ENCODE assay signal across 19 cellular contexts in the genomic region with DNA sequence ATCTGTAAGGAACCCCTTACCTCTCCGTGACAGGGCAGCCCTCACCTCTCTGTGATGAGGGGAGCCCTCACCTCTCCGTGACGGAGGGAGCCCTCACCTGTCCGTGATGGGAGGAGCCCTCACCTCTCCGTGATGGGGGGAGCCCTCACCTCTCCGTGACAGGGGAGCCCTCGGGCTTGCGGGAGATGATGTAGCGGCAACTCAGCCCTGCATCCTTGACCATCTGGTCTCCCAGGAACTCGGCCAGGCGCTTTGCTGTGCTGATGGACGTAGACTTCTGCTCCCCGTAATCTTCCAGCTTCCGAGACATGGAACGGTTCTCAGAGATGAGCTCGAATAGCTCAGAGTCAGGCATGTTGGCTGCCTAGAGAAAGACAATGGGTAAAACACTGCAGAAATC. TPM values are rescaled to one million over a fixed set of nuclear protein-coding genes. Genes with fewer than 3 reads are reported as not detected.
DNase-seq lines count a peak whose midpoint lies in the region; ATAC-seq and TF ChIP-seq lines count a peak whose summit lies in the region.
"Had no signal": no experiment of that assay in that cellular context is flagged by ENCODE, and none has a peak within 500 bp of the region (broad histone marks: within the 10 kb centered on the region; RNA-seq: fewer than 3 reads in every experiment).

No MANE protein-coding gene starts in this region.

- H2AFZ ChIP-seq in DND-41 (ENCODE audit: low read depth, low read length) (no peak overlapping the region), neuronal stem cell (ENCODE audit: low read length) (no peak overlapping the region)
- H2AFZ ChIP-seq: GM23338 had no signal

- WGBS in neuronal stem cell (ENCODE audit: extremely low coverage in 2 of 2, insufficient read length in 2 of 2, insufficient replicate concordance in 1 of 2), 2 donors, result no CpG with 5 or more reads among the region's 16 CpGs

- H3K9ac ChIP-seq in BLaER1, result peak overlapping the region; percentile 67
- H3K9ac ChIP-seq in DND-41 (ENCODE audit: low read depth, low read length), result no peak overlapping the region
- no peak overlapping the region for H3K9ac ChIP-seq in neuronal stem cell (ENCODE audit: low read depth, low read length, poor library complexity)

- H3K18ac ChIP-seq in neuronal stem cell (ENCODE audit: low read length), result no peak overlapping the region

- H3K4me3 ChIP-seq in BLaER1, result no peak overlapping the region
- H3K4me3 ChIP-seq in DND-41 (ENCODE audit: low read depth in 1 of 2, low read length in 2 of 2), result no peak overlapping the region
- H3K4me3 ChIP-seq in neuronal stem cell (ENCODE audit: low read length in 2 of 2), result peak overlapping the region in 1 of 2 donors; percentile 24
- H3K4me3 ChIP-seq: GM23338 had no signal

- H2BK15ac ChIP-seq in neuronal stem cell (ENCODE audit: low read length), result no peak overlapping the region

- H3K4ac ChIP-seq in neuronal stem cell (ENCODE audit: low read length), result no peak overlapping the region

- H4K20me1 ChIP-seq in BLaER1 (no peaks in the 10 kb centered on the region), DND-41 (ENCODE audit: insufficient read depth, low read length) (peaks cover 30% of the 10 kb centered on the region)

- peak; percentile 2 for TF ChIP-seq CTCF in DND-41 (IDR thresholded peaks at IDR 0.05; ENCODE audit: borderline replicate concordance, extremely low read depth, low read length, poor library complexity, severe bottlenecking)

- H3K79me2 ChIP-seq in DND-41 (ENCODE audit: insufficient read depth, low read length), result peaks cover 13% of the 10 kb centered on the region; the same call in 1 of the 2 replicates

- peak overlapping the region; percentile 87 for H3K27ac ChIP-seq in BLaER1
- no peak overlapping the region for H3K27ac ChIP-seq in DND-41 (ENCODE audit: low read length)
- H3K27ac ChIP-seq in neuronal stem cell (replicated peaks; ENCODE audit: low read length), result no peak overlapping the region

- H3K14ac ChIP-seq in neuronal stem cell (ENCODE audit: low read length), result no peak overlapping the region

- no peak overlapping the region for H2BK5ac ChIP-seq in neuronal stem cell (ENCODE audit: low read length)

- H3K27me3 ChIP-seq in BLaER1 (no peaks in the 10 kb centered on the region), DND-41 (ENCODE audit: insufficient read depth, low read length, poor library complexity) (no peaks in the 10 kb centered on the region), neuronal stem cell (ENCODE audit: control insufficient read depth in 3 of 3, insufficient read depth in 3 of 3, low read depth in 1 of 3, low read length in 3 of 3) (no peaks in the 10 kb centered on the region)
- H3K27me3 ChIP-seq: BE2C had no signal

- H3K9me3 ChIP-seq in BLaER1, result no peaks in the 10 kb centered on the region
- H3K9me3 ChIP-seq in DND-41 (ENCODE audit: insufficient read depth, low read length, severe bottlenecking), result no peaks in the 10 kb centered on the region
- H3K9me3 ChIP-seq in neuronal stem cell (replicated peaks in 1 of 2; ENCODE audit: control insufficient read depth in 2 of 2, insufficient read depth in 1 of 2, low read depth in 1 of 2, low read length in 2 of 2), result peaks cover 0 to 3% of the 10 kb centered on the region in 2 donors
- H3K9me3 ChIP-seq: BE2C had no signal

- no peak overlapping the region for H2BK120ac ChIP-seq in neuronal stem cell (ENCODE audit: low read depth, low read length)

- H3K23ac ChIP-seq in neuronal stem cell (ENCODE audit: low read depth, low read length, poor library complexity), result peak overlapping the region; percentile 60

- H3K4me2 ChIP-seq in BLaER1 (peak overlapping the region; percentile 92), DND-41 (ENCODE audit: insufficient read depth, low read length) (no peak overlapping the region), neuronal stem cell (ENCODE audit: insufficient read depth, low read length, poor library complexity, severe bottlenecking) (no peak overlapping the region)
- H3K4me2 ChIP-seq: GM23338 had no signal

- H2BK12ac ChIP-seq in neuronal stem cell (ENCODE audit: low read length), result no peak overlapping the region

- DNase-seq in DND-41 (no peak), cerebellum (ENCODE audit: low spot score) (peak; percentile 74), neuronal stem cell (ENCODE audit: low spot score) (no peak), COR-L47 (lab: John Stamatoyannopoulos, UW) (no peak), AG08395 (ENCODE audit: low spot score) (no peak)
- DNase-seq: BE2C; Calu3; CD4-positive, alpha-beta memory T cell; DMS79 treated with DMSO at 0.1 percent for 48 hours; EL; HCEC 1CT had no signal

- ATAC-seq in DND-41 (ENCODE audit: insufficient read depth, low read depth) (no peak), HG02588 (IDR thresholded peaks at IDR 0.05; ENCODE audit: unreplicated experiment) (no peak), HG02610 (IDR thresholded peaks at IDR 0.05; ENCODE audit: unreplicated experiment) (no peak)
- ATAC-seq: GM23338, HepG2 had no signal

- H3K79me1 ChIP-seq in neuronal stem cell (ENCODE audit: low read depth, low read length), result peaks cover under 1% of the 10 kb centered on the region

- no peak overlapping the region for H4K91ac ChIP-seq in neuronal stem cell (ENCODE audit: low read depth, low read length, poor library complexity)

- peaks cover 95% of the 10 kb centered on the region for H3K36me3 ChIP-seq in BLaER1
- H3K36me3 ChIP-seq in DND-41 (ENCODE audit: insufficient read depth, low read length), result peaks cover 100% of the 10 kb centered on the region
- H3K36me3 ChIP-seq in neuronal stem cell (replicated peaks in 1 of 2; ENCODE audit: control insufficient read depth in 2 of 2, insufficient read depth in 2 of 2, low read length in 2 of 2), result peaks cover 67 to 99% of the 10 kb centered on the region in 2 donors

- no peak overlapping the region for H4K8ac ChIP-seq in neuronal stem cell (ENCODE audit: low read depth, low read length)

- H2AK5ac ChIP-seq in neuronal stem cell (ENCODE audit: low read depth, low read length), result no peak overlapping the region

- H3K4me1 ChIP-seq in BLaER1 (peaks cover 86% of the 10 kb centered on the region), DND-41 (ENCODE audit: insufficient read depth, low read length) (peaks cover 23% of the 10 kb centered on the region), neuronal stem cell (ENCODE audit: control insufficient read depth in 2 of 2, insufficient read depth in 1 of 2, low read depth in 1 of 2, low read length in 2 of 2) (no peaks in the 10 kb centered on the region)
- H3K4me1 ChIP-seq: BE2C had no signal

RNA-seq across cellular contexts. Expression of gene POLE, which starts 28.0 kb away (rescaled TPM):
- total RNA-seq in cerebellum, result 55.0 TPM
- 34.0 TPM for polyA plus RNA-seq in neuronal stem cell (2013, experiment 1 of 2)
- polyA plus RNA-seq in neuronal stem cell (2013, experiment 2 of 2), result 33.7 TPM

RNA-seq across cellular contexts. Expression of gene PXMP2, which starts 28.2 kb away (rescaled TPM):
- total RNA-seq in cerebellum, result 14.4 TPM
- polyA plus RNA-seq in neuronal stem cell (2013, experiment 1 of 2), result 19.8 TPM
- 22.6 TPM for polyA plus RNA-seq in neuronal stem cell (2013, experiment 2 of 2)

RNA-seq across cellular contexts. Expression of gene P2RX2, which starts 40.6 kb away (rescaled TPM):
- total RNA-seq in cerebellum, result not detected
- polyA plus RNA-seq in neuronal stem cell (2013, experiment 1 of 2), result 0.14 TPM
- 0.11 TPM for polyA plus RNA-seq in neuronal stem cell (2013, experiment 2 of 2)
- total RNA-seq: A172; Calu3; CD4-positive, alpha-beta memory T cell; HepG2 had no signal
- polyA plus RNA-seq: CD14-positive monocyte; CD4-positive, alpha-beta memory T cell; HepG2; IgD-negative memory B cell had no signal

RNA-seq across cellular contexts. Expression of gene LRCOL1, which starts 48.8 kb away (rescaled TPM):
- not detected for total RNA-seq in cerebellum
- polyA plus RNA-seq in neuronal stem cell (2013, experiment 1 of 2), result 0.46 TPM
- 0.55 TPM for polyA plus RNA-seq in neuronal stem cell (2013, experiment 2 of 2)
- total RNA-seq: Calu3; CD4-positive, alpha-beta memory T cell; HepG2 had no signal
- polyA plus RNA-seq: CD14-positive monocyte; CD4-positive, alpha-beta memory T cell; GM23338; HepG2; IgD-negative memory B cell had no signal

RNA-seq across cellular contexts. Expression of gene PGAM5, which starts 51.5 kb away (rescaled TPM):
- total RNA-seq in cerebellum, result 21.9 TPM
- 33.9 TPM for polyA plus RNA-seq in neuronal stem cell (2013, experiment 1 of 2)
- 34.5 TPM for polyA plus RNA-seq in neuronal stem cell (2013, experiment 2 of 2)
